Comparison of ENCODE assay signal across 15 cellular contexts in the genomic region with DNA sequence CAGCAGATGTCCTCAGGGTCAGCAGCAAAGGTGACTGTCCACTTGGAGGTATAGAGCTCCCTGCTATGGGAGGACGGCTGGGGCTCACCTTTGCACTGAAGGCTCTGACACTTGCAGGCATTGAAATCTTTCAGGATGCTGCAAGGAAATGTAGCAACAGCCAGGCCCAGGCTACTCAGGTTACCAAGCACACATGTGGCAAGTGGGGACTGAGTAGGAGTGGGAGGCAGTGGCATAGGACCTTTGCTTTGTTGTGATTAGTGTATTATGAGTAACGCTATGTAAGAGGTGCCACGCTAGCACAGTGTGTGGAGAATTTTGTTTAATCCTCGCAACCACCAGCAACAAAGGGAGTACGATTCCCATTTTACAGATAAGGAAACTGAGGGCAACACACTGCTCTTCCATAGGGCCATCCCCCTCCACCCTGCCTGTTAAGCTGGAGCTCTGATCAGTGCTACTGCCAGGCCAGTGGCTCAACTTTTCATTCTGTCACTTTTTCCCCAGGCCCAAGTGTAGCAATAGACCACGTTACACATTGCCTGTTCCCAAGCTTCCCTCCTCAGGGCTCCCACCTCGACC. TPM values are rescaled to one million over a fixed set of nuclear protein-coding genes. Genes with fewer than 3 reads are reported as not detected.
"Had no signal": no experiment of that assay in that cellular context is flagged by ENCODE, and none has a peak within 500 bp of the region (broad histone marks: within the 10 kb centered on the region; RNA-seq: fewer than 3 reads in every experiment).

No MANE protein-coding gene starts in this region.

- H3K9me3 Mint-ChIP-seq: activated T-cell treated with anti-CD3 and anti-CD28 coated beads, Interleukin-2, amount 50 U/mL, for 72 hours; memory B cell; stimulated activated naive CD8-positive, alpha-beta T cell treated with anti-CD3 and anti-CD28 coated beads, Interleukin-15, Interleukin-2, amounts not matched to agents 100 ng/mL and 50 ng/mL, for 24 hours; T-helper 2 cell treated with Interferon-gamma antibody and Interleukin-4, amounts not matched to agents 5 μg/mL and 100 μg/mL, for 36 hours had no signal

- H3K9me3 ChIP-seq: heart left ventricle, pancreas had no signal

- H3K27ac ChIP-seq: brain microvascular endothelial cell, heart left ventricle, pancreas had no signal

- H3K27me3 Mint-ChIP-seq: memory B cell; stimulated activated naive CD8-positive, alpha-beta T cell treated with anti-CD3 and anti-CD28 coated beads, Interleukin-15, Interleukin-2, amounts not matched to agents 100 ng/mL and 50 ng/mL, for 24 hours had no signal

- H3K4me3 Mint-ChIP-seq: activated T-cell treated with anti-CD3 and anti-CD28 coated beads, Interleukin-2, amount 50 U/mL, for 72 hours; memory B cell; stimulated activated naive CD8-positive, alpha-beta T cell treated with anti-CD3 and anti-CD28 coated beads, Interleukin-15, Interleukin-2, amounts not matched to agents 100 ng/mL and 50 ng/mL, for 24 hours; T-helper 2 cell treated with Interferon-gamma antibody and Interleukin-4, amounts not matched to agents 5 μg/mL and 100 μg/mL, for 36 hours had no signal

- H3K27ac Mint-ChIP-seq: activated T-cell treated with anti-CD3 and anti-CD28 coated beads, Interleukin-2, amount 50 U/mL, for 72 hours; memory B cell; stimulated activated naive CD8-positive, alpha-beta T cell treated with anti-CD3 and anti-CD28 coated beads, Interleukin-15, Interleukin-2, amounts not matched to agents 100 ng/mL and 50 ng/mL, for 24 hours; T-helper 2 cell treated with Interferon-gamma antibody and Interleukin-4, amounts not matched to agents 5 μg/mL and 100 μg/mL, for 36 hours had no signal

- DNase-seq: activated CD4-positive, alpha-beta T cell treated with anti-CD3 and anti-CD28 coated beads, Interleukin-2, amount 50 U/mL, for 4 hours; activated naive CD4-positive, alpha-beta T cell; activated T-cell treated with anti-CD3 and anti-CD28 coated beads, Interleukin-2, amount 50 U/mL, for 72 hours; amygdala; brain microvascular endothelial cell; heart left ventricle; stimulated activated CD4-positive, alpha-beta T cell treated with anti-CD3 and anti-CD28 coated beads, Interleukin-4, amount 100 ng/mL, for 1 hour; stimulated activated CD8-positive, alpha-beta memory T cell treated with anti-CD3 and anti-CD28 coated beads, Interleukin-4, amount 100 ng/mL, for 48 hours had no signal

- ATAC-seq: activated CD4-positive, CD25-positive, alpha-beta regulatory T cell treated with anti-CD3 and anti-CD28 coated beads, Interleukin-2, amount 50 U/mL, for 24 hours; activated T-cell treated with anti-CD3 and anti-CD28 coated beads, Interleukin-2, amount 50 U/mL, for 72 hours; heart left ventricle; left lobe of liver; pancreas had no signal

- H3K4me3 ChIP-seq: heart left ventricle, pancreas had no signal

RNA-seq across cellular contexts. Expression of a gene that starts 28.0 kb away (rescaled TPM):
- total RNA-seq: activated T-cell treated with anti-CD3 and anti-CD28 coated beads, Interleukin-2, amount 50 U/mL, for 72 hours; fibroblast of lung had no signal
